ENCODE assay signal across 8 cellular contexts in the genomic region with DNA sequence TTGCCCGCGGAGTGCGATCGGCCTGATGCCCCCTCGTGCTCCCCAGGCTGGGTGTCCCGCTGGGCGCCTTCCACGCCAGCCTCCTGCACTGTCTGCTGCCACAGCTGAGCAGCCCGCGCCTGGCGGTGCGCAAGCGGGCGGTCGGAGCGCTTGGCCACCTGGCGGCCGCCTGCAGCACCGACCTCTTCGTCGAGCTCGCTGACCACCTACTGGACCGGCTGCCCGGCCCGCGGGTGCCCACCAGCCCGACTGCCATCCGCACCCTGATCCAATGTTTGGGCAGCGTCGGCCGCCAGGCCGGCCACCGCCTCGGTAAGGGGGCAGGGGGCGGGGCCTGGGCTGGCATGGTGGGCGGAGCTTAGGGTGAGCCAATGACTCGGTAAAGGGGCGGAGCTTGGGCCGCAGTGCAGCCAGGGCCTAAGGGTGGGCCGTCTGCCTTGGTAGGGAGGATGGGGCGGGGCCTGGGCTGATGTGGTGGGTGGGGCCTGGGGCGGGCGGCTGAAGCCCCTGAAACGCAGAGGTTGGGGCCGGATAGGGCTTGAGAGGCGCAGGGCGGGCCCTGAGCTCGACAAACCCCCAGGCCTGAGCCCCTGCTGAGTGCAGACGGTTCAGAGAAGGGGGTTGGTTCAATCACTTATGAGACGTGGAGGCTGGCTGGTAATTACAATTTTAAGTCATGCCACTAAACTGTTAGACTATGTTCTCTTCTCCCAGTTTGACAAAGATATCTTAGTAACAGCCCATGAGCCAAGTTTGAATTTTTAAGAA. TPM values are rescaled to one million over a fixed set of nuclear protein-coding genes. Genes with fewer than 3 reads are reported as not detected.
DNase-seq lines count a peak whose midpoint lies in the region; ATAC-seq, FAIRE-seq and TF ChIP-seq lines count a peak whose summit lies in the region.

No MANE protein-coding gene starts in this region.

- ATAC-seq in HG02840 (IDR thresholded peaks at IDR 0.05; ENCODE audit: low FRiP score, unreplicated experiment) (peak; percentile 94), activated B cell treated with CpG ODN at 0.5 μM for 24 hours (ENCODE audit: low read depth) (peak; percentile 100)

- H3K27me3 Mint-ChIP-seq in activated B cell treated with CpG ODN at 0.5 μM for 24 hours, result no peaks in the 10 kb centered on the region

- H3K9me3 Mint-ChIP-seq in activated B cell treated with CpG ODN at 0.5 μM for 24 hours, result no peaks in the 10 kb centered on the region

- peak; percentile 95 for FAIRE-seq in GM12892 (lab: Jason Lieb, UNC)

- TF ChIP-seq CTCF in activated B cell treated with CpG ODN at 0.5 μM for 24 hours (IDR thresholded peaks at IDR 0.05), result no peak

- DNase-seq in GM12892 (ENCODE audit: insufficient read length) (peak; percentile 96), NCI-H1930 (lab: John Stamatoyannopoulos, UW) (peak; percentile 84 to 87), activated B cell treated with CpG ODN at 0.5 μM for 24 hours (peak; percentile 93), caudate nucleus (lab: John Stamatoyannopoulos, UW) (peak in 60 of 61 donors; percentile 54 to 97 (median 88)), islet precursor cell (peak; percentile 97), NCI-H2081 (lab: John Stamatoyannopoulos, UW) (no peak)
- DNase-seq in stimulated activated CD4-positive, alpha-beta T cell treated with anti-CD3 and anti-CD28 coated beads, Interleukin-12 subunit alpha, Interleukin-12 subunit beta, amount 100 ng/mL, for 24 hours (ENCODE audit: low read depth in 2 of 2), result peak; percentile 83 to 94

- peaks cover 9% of the 10 kb centered on the region for H3K4me1 Mint-ChIP-seq in activated B cell treated with CpG ODN at 0.5 μM for 24 hours

- no peak for TF ChIP-seq POLR2A in GM12892 (IDR thresholded peaks at IDR 0.05; ENCODE audit: low read depth, low read length)

- POLR2A ChIA-PET in activated B cell treated with CpG ODN at 0.5 μM for 24 hours (lab: Charles Lee), result interaction anchor here (0.7 to 2.4 kb wide), 7 partner anchors 24 to 670 kb away, joined by 3 to 21 read pairs (median 6); a partner anchor contains a TSS

- no peaks in the 10 kb centered on the region for H3K36me3 Mint-ChIP-seq in activated B cell treated with CpG ODN at 0.5 μM for 24 hours (ENCODE audit: low read depth)

- intact Hi-C loops in activated B cell treated with CpG ODN at 0.5 μM for 24 hours (cut with micrococcal nuclease), result loop anchor here (1.0 to 10.0 kb wide), 9 partner anchors 14 to 325 kb away; a partner anchor contains a TSS

- CTCF ChIA-PET in activated B cell treated with CpG ODN at 0.5 μM for 24 hours (lab: Charles Lee), result interaction anchor here (0.6 to 1.8 kb wide), 17 partner anchors 8 to 104 kb away, joined by 3 to 18 read pairs (median 4); a partner anchor contains a TSS

- H3K27ac Mint-ChIP-seq in activated B cell treated with CpG ODN at 0.5 μM for 24 hours, result peak overlapping the region; percentile 50

- H3K4me3 Mint-ChIP-seq in activated B cell treated with CpG ODN at 0.5 μM for 24 hours, result peak overlapping the region; percentile 69

- H3K27ac ChIP-seq in caudate nucleus (ENCODE audit: low read depth, low read length), result peak overlapping the region; percentile 28

RNA-seq across cellular contexts. Expression of a gene that starts 13.7 kb away (rescaled TPM):
- polyA plus RNA-seq in GM12892 (2012; ENCODE audit: missing spikeins), result not detected
- total RNA-seq in activated B cell treated with CpG ODN at 0.5 μM for 24 hours, result 0.22 and 0.42 TPM in 2 replicates

RNA-seq across cellular contexts. Expression of a gene that starts 31.2 kb away (rescaled TPM):
- 5,581 TPM for polyA plus RNA-seq in GM12892 (2012; ENCODE audit: missing spikeins)
- 2,996 and 3,448 TPM in 2 replicates for total RNA-seq in activated B cell treated with CpG ODN at 0.5 μM for 24 hours

RNA-seq across cellular contexts. Expression of a gene that starts 51.1 kb away (rescaled TPM):
- 0.66 TPM for polyA plus RNA-seq in GM12892 (2012; ENCODE audit: missing spikeins)
- not detected in 2 replicates for total RNA-seq in activated B cell treated with CpG ODN at 0.5 μM for 24 hours

Comparison
In these comparisons a context has a peak if more than half of its experiments do, and no peak if none do; other contexts are left out.
1. DNase-seq: peak in GM12892 (single experiment), NCI-H1930 (2 of 2), activated B cell treated with CpG ODN at 0.5 μM for 24 hours (single experiment), caudate nucleus (60 of 61), islet precursor cell (single experiment) and stimulated activated CD4-positive, alpha-beta T cell treated with anti-CD3 and anti-CD28 coated beads, Interleukin-12 subunit alpha, Interleukin-12 subunit beta, amount 100 ng/mL, for 24 hours (2 of 2); none in NCI-H2081 (0 of 2).